ENCODE assay signal across 18 cellular contexts in the genomic region with DNA sequence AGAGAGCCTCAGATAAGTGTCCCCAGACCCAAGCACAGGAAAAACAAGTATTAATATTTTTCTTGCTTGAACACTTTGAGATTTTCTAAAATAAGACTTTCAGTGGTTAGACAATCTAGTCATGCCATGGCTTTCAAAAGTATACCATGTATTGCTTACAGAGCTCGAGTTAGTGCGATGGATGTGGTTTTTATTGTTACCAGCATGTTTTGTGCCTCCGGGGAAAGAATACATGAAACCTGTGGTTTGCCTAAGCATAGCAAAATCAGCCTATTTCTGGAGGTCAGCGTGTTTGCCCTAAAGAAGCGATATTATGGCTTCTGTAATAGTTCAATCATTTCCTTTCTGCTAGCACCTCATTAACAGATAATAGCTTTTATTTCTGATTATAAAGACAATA. TPM values are rescaled to one million over a fixed set of nuclear protein-coding genes. Genes with fewer than 3 reads are reported as not detected.
DNase-seq lines count a peak whose midpoint lies in the region; ATAC-seq lines count a peak whose summit lies in the region.
"Had no signal": no experiment of that assay in that cellular context is flagged by ENCODE, and none has a peak within 500 bp of the region (broad histone marks: within the 10 kb centered on the region; RNA-seq: fewer than 3 reads in every experiment).

No MANE protein-coding gene starts in this region.

- DNase-seq in EH (ENCODE audit: low read depth): peak; percentile 27
- DNase-seq in SK-MEL-5 (ENCODE audit: low read depth, low spot score): peak; percentile 24
- no peak for DNase-seq in AG08395 (ENCODE audit: low spot score)
- DNase-seq in NCI-H774 (lab: John Stamatoyannopoulos, UW): no peak
- no peak for DNase-seq in activated CD4-positive, alpha-beta T cell treated with anti-CD3 and anti-CD28 coated beads, Interleukin-2, amount 10 ng/mL, durations not matched to agents 24 days and 14 days
- DNase-seq: activated CD4-positive, CD25-positive, alpha-beta regulatory T cell treated with anti-CD3 and anti-CD28 coated beads, Interleukin-2, amount 50 U/mL, for 72 hours; activated naive CD8-positive, alpha-beta T cell treated with anti-CD3 and anti-CD28 coated beads, Interleukin-2, amount 10 ng/mL, durations not matched to agents 7 days and 5 days; activated T-cell treated with anti-CD3 and anti-CD28 coated beads for 4 hours; Calu3; cerebellar nuclear complex; NCI-H1417 treated with DMSO at 0.1 percent for 48 hours; NCI-H446 treated with DMSO at 0.1 percent for 48 hours; pancreas had no signal

- H3K4me1 Mint-ChIP-seq in activated CD4-positive, alpha-beta T cell treated with anti-CD3 and anti-CD28 coated beads, Interleukin-2, amount 10 ng/mL, durations not matched to agents 24 days and 14 days: no peaks in the 10 kb centered on the region

- H3K27me3 Mint-ChIP-seq in activated CD4-positive, alpha-beta T cell treated with anti-CD3 and anti-CD28 coated beads, Interleukin-2, amount 10 ng/mL, durations not matched to agents 24 days and 14 days: no peaks in the 10 kb centered on the region

- no peak overlapping the region for H3K4me3 Mint-ChIP-seq in activated CD4-positive, alpha-beta T cell treated with anti-CD3 and anti-CD28 coated beads, Interleukin-2, amount 10 ng/mL, durations not matched to agents 24 days and 14 days
- H3K4me3 Mint-ChIP-seq: activated naive CD8-positive, alpha-beta T cell treated with anti-CD3 and anti-CD28 coated beads, Interleukin-2, amount 10 ng/mL, durations not matched to agents 7 days and 5 days had no signal

- in situ Hi-C loops in SK-MEL-5 (cut with HindIII; ENCODE audit: low pct_unique_long_range_greater_than_20kb, low sequenced_read_pairs): no loop called here

- H3K36me3 Mint-ChIP-seq in activated CD4-positive, alpha-beta T cell treated with anti-CD3 and anti-CD28 coated beads, Interleukin-2, amount 10 ng/mL, durations not matched to agents 24 days and 14 days (ENCODE audit: low read depth): no peaks in the 10 kb centered on the region
- H3K36me3 Mint-ChIP-seq: activated naive CD8-positive, alpha-beta T cell treated with anti-CD3 and anti-CD28 coated beads, Interleukin-2, amount 10 ng/mL, durations not matched to agents 7 days and 5 days had no signal

- ATAC-seq in GM18868 (IDR thresholded peaks at IDR 0.05; ENCODE audit: unreplicated experiment) (peak; percentile 77), HG02870 (IDR thresholded peaks at IDR 0.05; ENCODE audit: unreplicated experiment) (peak; percentile 79), HG03139 (IDR thresholded peaks at IDR 0.05; ENCODE audit: unreplicated experiment) (no peak)
- ATAC-seq: gastroesophageal sphincter, pancreas had no signal

- intact Hi-C loops in activated CD4-positive, alpha-beta T cell treated with anti-CD3 and anti-CD28 coated beads, Interleukin-2, amount 10 ng/mL, durations not matched to agents 24 days and 14 days (cut with micrococcal nuclease): no loop called here

- no peaks in the 10 kb centered on the region for H3K9me3 Mint-ChIP-seq in activated CD4-positive, alpha-beta T cell treated with anti-CD3 and anti-CD28 coated beads, Interleukin-2, amount 10 ng/mL, durations not matched to agents 24 days and 14 days
- H3K9me3 Mint-ChIP-seq: activated naive CD8-positive, alpha-beta T cell treated with anti-CD3 and anti-CD28 coated beads, Interleukin-2, amount 10 ng/mL, durations not matched to agents 7 days and 5 days had no signal

- no peak overlapping the region for H3K27ac Mint-ChIP-seq in activated CD4-positive, alpha-beta T cell treated with anti-CD3 and anti-CD28 coated beads, Interleukin-2, amount 10 ng/mL, durations not matched to agents 24 days and 14 days
- H3K27ac Mint-ChIP-seq: activated naive CD8-positive, alpha-beta T cell treated with anti-CD3 and anti-CD28 coated beads, Interleukin-2, amount 10 ng/mL, durations not matched to agents 7 days and 5 days had no signal

RNA-seq across cellular contexts. Expression of gene RIN2, which starts 21.6 kb away (rescaled TPM):
- 0.03 and 0.13 TPM in 2 replicates for total RNA-seq in SK-MEL-5 (2014; rRNA removed; shearing (Covaris generic))
- polyA plus RNA-seq in SK-MEL-5 (2015; cell fraction: cytosol; rRNA removed): 0.02 and 0.13 TPM in 2 replicates
- polyA plus RNA-seq in SK-MEL-5 (2015; cell fraction: nucleus; rRNA removed): 0.15 TPM in 1 of 2 replicates, not detected in the other
- not detected in 2 replicates for total RNA-seq in activated CD4-positive, alpha-beta T cell treated with anti-CD3 and anti-CD28 coated beads, Interleukin-2, amount 10 ng/mL, durations not matched to agents 24 days and 14 days
- total RNA-seq: OCI-LY7 had no signal

Comparison
In these comparisons a context has a peak if more than half of its experiments do, and no peak if none do; other contexts are left out.
1. DNase-seq: peak in EH (single experiment) and SK-MEL-5 (single experiment); none in AG08395 (single experiment), NCI-H774 (single experiment) and activated CD4-positive, alpha-beta T cell treated with anti-CD3 and anti-CD28 coated beads, Interleukin-2, amount 10 ng/mL, durations not matched to agents 24 days and 14 days (single experiment).